In the genomic region with DNA sequence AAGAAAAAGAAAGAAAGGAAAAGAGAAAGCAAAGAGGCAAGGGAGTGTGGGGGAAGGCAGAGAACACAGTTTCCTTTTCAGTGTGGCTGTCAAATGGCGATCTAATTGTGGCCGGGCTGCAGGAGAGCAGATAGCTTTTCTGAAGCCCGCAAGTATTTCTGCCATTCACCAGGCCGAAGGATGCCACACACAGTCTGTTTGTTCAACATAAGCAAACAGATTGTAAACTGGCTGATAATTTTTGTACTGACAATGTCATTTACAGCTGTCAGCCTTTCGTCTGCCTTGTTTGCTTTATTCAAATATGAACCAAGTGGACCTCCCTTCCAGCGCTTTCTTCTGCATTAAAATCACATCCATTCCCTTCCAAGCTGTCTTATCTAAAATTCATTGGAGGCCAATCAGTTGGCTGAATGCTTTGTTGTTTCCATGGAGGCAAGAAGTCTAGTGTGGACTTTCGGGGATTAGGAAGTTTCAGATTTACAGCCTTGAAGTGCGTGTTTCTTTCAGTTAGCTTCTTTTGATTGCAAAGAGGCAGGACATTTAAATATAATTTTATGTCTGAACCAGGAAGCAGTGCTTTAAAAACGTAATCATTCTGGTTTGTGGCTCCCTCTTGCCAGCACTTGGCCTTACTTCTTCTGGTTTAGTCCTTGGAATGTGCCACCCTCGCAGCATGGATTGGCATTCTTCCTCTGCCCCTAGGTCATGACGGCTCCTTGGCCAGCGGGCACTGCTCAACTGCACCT, we compare ENCODE assay signal across 8 cellular contexts.
DNase-seq lines count a peak whose midpoint lies in the region; ATAC-seq and TF ChIP-seq lines count a peak whose summit lies in the region.

No MANE protein-coding gene starts in this region.

- H3K79me2 ChIP-seq in trophoblast cell (ENCODE audit: control insufficient read depth, insufficient read depth, low read length, poor library complexity) = no peaks in the 10 kb centered on the region

- H3K9ac ChIP-seq in trophoblast cell (ENCODE audit: low read length) = no peak overlapping the region

- no peak overlapping the region for H3K14ac ChIP-seq in trophoblast cell (ENCODE audit: low read length)

- H2AFZ ChIP-seq in trophoblast cell (ENCODE audit: insufficient read depth, low read length, poor library complexity) = no peak overlapping the region

- H3K9me3 ChIP-seq in trophoblast cell (ENCODE audit: insufficient read depth, low read depth, low read length) = no peaks in the 10 kb centered on the region

- peak; percentile 34 for DNase-seq in NCI-H2196 treated with DMSO at 0.1 percent for 48 hours (lab: John Stamatoyannopoulos, UW; ENCODE audit: unreplicated experiment)
- peak; percentile 9 for DNase-seq in epithelial cell of esophagus (ENCODE audit: low read depth)
- no peak for DNase-seq in trophoblast cell
- DNase-seq in foreskin fibroblast = no peak
- DNase-seq in cerebellar nuclear complex (lab: John Stamatoyannopoulos, UW) = no peak

- no peak overlapping the region for H2BK5ac ChIP-seq in trophoblast cell (ENCODE audit: low read depth, low read length, poor library complexity)

- H3K27ac ChIP-seq in trophoblast cell (ENCODE audit: low read depth, low read length) = no peak overlapping the region

- peak overlapping the region; percentile 41 for H3K4me2 ChIP-seq in trophoblast cell (ENCODE audit: low read length)

- WGBS in trophoblast cell (ENCODE audit: extremely low coverage, insufficient coverage, insufficient read length) = no CpG with 5 or more reads among the region's 12 CpGs

- H3K4me3 ChIP-seq in GM08714 (ENCODE audit: low read length) (peak overlapping the region; percentile 43; the same call in 1 of the 2 replicates), epithelial cell of esophagus (ENCODE audit: low read length) (no peak overlapping the region), trophoblast cell (ENCODE audit: low read depth, low read length) (no peak overlapping the region), foreskin fibroblast (ENCODE audit: low read depth in 1 of 2, low read length in 2 of 2) (no peak overlapping the region)

- no peak overlapping the region for H3K18ac ChIP-seq in trophoblast cell (ENCODE audit: low read length)

- no peak overlapping the region for H2AK5ac ChIP-seq in trophoblast cell (ENCODE audit: low read length)

- H3K4ac ChIP-seq in trophoblast cell (ENCODE audit: low read depth, low read length) = no peak overlapping the region

- H3K27me3 ChIP-seq in trophoblast cell (ENCODE audit: insufficient read depth, low read length) = no peaks in the 10 kb centered on the region

- no peak overlapping the region for H2BK12ac ChIP-seq in trophoblast cell (ENCODE audit: low read length)

- H3K4me1 ChIP-seq in trophoblast cell (ENCODE audit: control insufficient read depth in 1 of 2, insufficient read depth in 2 of 2, low read length in 2 of 2) = peaks cover 4 to 7% of the 10 kb centered on the region in 2 experiments

- H4K91ac ChIP-seq in trophoblast cell (ENCODE audit: low read depth, low read length) = no peak overlapping the region

- TF ChIP-seq CTCF in epithelial cell of esophagus (IDR thresholded peaks at IDR 0.05; ENCODE audit: insufficient read depth, low read depth, low read length, missing control alignments) = no peak
- TF ChIP-seq CTCF in foreskin fibroblast (IDR thresholded peaks at IDR 0.05; ENCODE audit: low read depth, low read length) = no peak

- H3K36me3 ChIP-seq in trophoblast cell (ENCODE audit: control insufficient read depth in 1 of 2, insufficient read depth in 2 of 2, low read length in 2 of 2) = no peaks in the 10 kb centered on the region

- ATAC-seq in HG02973 (IDR thresholded peaks at IDR 0.05; ENCODE audit: unreplicated experiment) (no peak), GM21723 (IDR thresholded peaks at IDR 0.05; ENCODE audit: unreplicated experiment) (no peak)

- H4K8ac ChIP-seq in trophoblast cell (ENCODE audit: low read depth, low read length) = no peak overlapping the region

- H2BK120ac ChIP-seq in trophoblast cell (ENCODE audit: insufficient read depth, low read length, poor library complexity) = no peak overlapping the region

- H3K23ac ChIP-seq in trophoblast cell (ENCODE audit: low read length) = no peak overlapping the region

- H4K12ac ChIP-seq in trophoblast cell (ENCODE audit: low read depth, low read length) = no peak overlapping the region

- H3K79me1 ChIP-seq in trophoblast cell (ENCODE audit: low read length) = no peaks in the 10 kb centered on the region

Comparison
In these comparisons a context has a peak if more than half of its experiments do, and no peak if none do; other contexts are left out.
1. DNase-seq: peak in NCI-H2196 treated with DMSO at 0.1 percent for 48 hours (single experiment) and epithelial cell of esophagus (single experiment); none in trophoblast cell (0 of 2), foreskin fibroblast (0 of 2) and cerebellar nuclear complex (0 of 2).